Comparison of ENCODE assay signal across 9 cellular contexts in genomic region chr9:119365291-119366027, GRCh38. TPM values are rescaled to one million over a fixed set of nuclear protein-coding genes. Genes with fewer than 3 reads are reported as not detected.
DNase-seq lines count a peak whose midpoint lies in the region; ATAC-seq and TF ChIP-seq lines count a peak whose summit lies in the region.
"Had no signal": no experiment of that assay in that cellular context is flagged by ENCODE, and none has a peak within 500 bp of the region (broad histone marks: within the 10 kb centered on the region; RNA-seq: fewer than 3 reads in every experiment).

No MANE protein-coding gene starts in this region.

- peaks cover 21% of the 10 kb centered on the region for H3K27me3 Mint-ChIP-seq in activated CD4-positive, alpha-beta T cell treated with anti-CD3 and anti-CD28 coated beads for 36 hours
- H3K27me3 Mint-ChIP-seq in brain: peaks cover 32% of the 10 kb centered on the region

- peak; percentile 80 to 93 for TF ChIP-seq CTCF in brain (conservative IDR thresholded peaks at IDR 0.05)

- H3K36me3 Mint-ChIP-seq in activated CD4-positive, alpha-beta T cell treated with anti-CD3 and anti-CD28 coated beads for 36 hours (ENCODE audit: low read depth): peaks cover 5% of the 10 kb centered on the region
- peaks cover 8% of the 10 kb centered on the region for H3K36me3 Mint-ChIP-seq in brain
- H3K36me3 Mint-ChIP-seq: activated naive CD8-positive, alpha-beta T cell had no signal

- intact Hi-C loops in activated CD4-positive, alpha-beta T cell treated with anti-CD3 and anti-CD28 coated beads for 36 hours (cut with DNase I, micrococcal nuclease): loop anchor here in 1 of 2 experiments (10.0 kb wide), 1 partner anchor 1721 kb away; no protein-coding TSS in a partner anchor

- peak; percentile 17 for DNase-seq in activated CD4-positive, alpha-beta T cell treated with anti-CD3 and anti-CD28 coated beads for 36 hours
- DNase-seq in activated CD4-positive, alpha-beta T cell treated with anti-CD3 and anti-CD28 coated beads for 4 hours: no peak
- DNase-seq in NCI-H1694 (lab: John Stamatoyannopoulos, UW) (peak; percentile 66), lung microvascular endothelial cell (ENCODE audit: low read depth in 2 of 2) (peak; percentile 34 to 59)
- no peak for DNase-seq in activated CD8-positive, alpha-beta memory T cell treated with anti-CD3 and anti-CD28 coated beads for 24 hours
- no peak for DNase-seq in central memory CD4-positive, alpha-beta T cell

- no peak overlapping the region for H3K4me3 Mint-ChIP-seq in activated CD4-positive, alpha-beta T cell treated with anti-CD3 and anti-CD28 coated beads for 36 hours
- H3K4me3 Mint-ChIP-seq in brain: peak overlapping the region; percentile 41 to 97 (median 94)
- H3K4me3 Mint-ChIP-seq: activated naive CD8-positive, alpha-beta T cell had no signal

- H3K27ac Mint-ChIP-seq in activated CD4-positive, alpha-beta T cell treated with anti-CD3 and anti-CD28 coated beads for 36 hours: no peak overlapping the region
- peak overlapping the region; percentile 39 to 97 (median 62) for H3K27ac Mint-ChIP-seq in brain
- H3K27ac Mint-ChIP-seq: activated naive CD8-positive, alpha-beta T cell had no signal

- no peak for ATAC-seq in activated CD4-positive, alpha-beta T cell treated with anti-CD3 and anti-CD28 coated beads for 36 hours
- no peak for ATAC-seq in HG03469 (IDR thresholded peaks at IDR 0.05; ENCODE audit: unreplicated experiment)

- POLR2A ChIA-PET in activated CD4-positive, alpha-beta T cell treated with anti-CD3 and anti-CD28 coated beads for 36 hours (lab: Charles Lee): no interaction called here

- H3K9me3 Mint-ChIP-seq in activated CD4-positive, alpha-beta T cell treated with anti-CD3 and anti-CD28 coated beads for 36 hours (ENCODE audit: low read depth): peaks cover 7% of the 10 kb centered on the region
- peaks cover 0 to 4% (median 0%) of the 10 kb centered on the region in 5 experiments for H3K9me3 Mint-ChIP-seq in brain

- H3K4me1 Mint-ChIP-seq in activated CD4-positive, alpha-beta T cell treated with anti-CD3 and anti-CD28 coated beads for 36 hours: peaks cover 3% of the 10 kb centered on the region
- peaks cover 55% of the 10 kb centered on the region for H3K4me1 Mint-ChIP-seq in brain

- CTCF ChIA-PET in activated CD4-positive, alpha-beta T cell treated with anti-CD3 and anti-CD28 coated beads for 36 hours (lab: Charles Lee): no interaction called here

RNA-seq across cellular contexts. Expression of gene BRINP1, which starts 3.8 kb away (rescaled TPM):
- total RNA-seq in activated CD4-positive, alpha-beta T cell treated with anti-CD3 and anti-CD28 coated beads for 36 hours: not detected
- polyA plus RNA-seq in brain (ENCODE audit: insufficient read depth, low read depth, low replicate concordance): 25.0 TPM
- total RNA-seq in lung microvascular endothelial cell: under 0.01 and 0.22 TPM in 2 replicates

Comparison
In these comparisons a context has a peak if more than half of its experiments do, and no peak if none do; other contexts are left out.
1. DNase-seq: peak in activated CD4-positive, alpha-beta T cell treated with anti-CD3 and anti-CD28 coated beads for 36 hours (single experiment), NCI-H1694 (single experiment) and lung microvascular endothelial cell (2 of 2); none in activated CD4-positive, alpha-beta T cell treated with anti-CD3 and anti-CD28 coated beads for 4 hours (0 of 2), activated CD8-positive, alpha-beta memory T cell treated with anti-CD3 and anti-CD28 coated beads for 24 hours (single experiment) and central memory CD4-positive, alpha-beta T cell (single experiment).